Comparison of ENCODE assay signal across 10 cellular contexts in genomic region chr12:93990832-93991748, GRCh38.
DNase-seq lines count a peak whose midpoint lies in the region; ATAC-seq, FAIRE-seq and TF ChIP-seq lines count a peak whose summit lies in the region.
"Had no signal": no experiment of that assay in that cellular context is flagged by ENCODE, and none has a peak within 500 bp of the region (broad histone marks: within the 10 kb centered on the region; RNA-seq: fewer than 3 reads in every experiment).

No MANE protein-coding gene starts in this region.

- TF ChIP-seq CTCF in cardiac muscle cell (IDR thresholded peaks at IDR 0.05; ENCODE audit: low read depth, low read length) (peak; percentile 60), pancreas (IDR thresholded peaks at IDR 0.05) (no peak), coronary artery (IDR thresholded peaks at IDR 0.05) (no peak)

- peak; percentile 69 for DNase-seq in ELR (ENCODE audit: low read depth)
- DNase-seq in cardiac muscle cell (ENCODE audit: low read depth in 1 of 2, low spot score in 1 of 2): peak; percentile 46 to 72
- no peak for DNase-seq in pancreas
- DNase-seq in SW480 (ENCODE audit: low spot score): no peak
- no peak for DNase-seq in CD1c-positive myeloid dendritic cell (ENCODE audit: extremely low spot score)
- DNase-seq in coronary artery (ENCODE audit: low spot score): no peak
- DNase-seq: activated CD4-positive, alpha-beta T cell treated with anti-CD3 and anti-CD28 coated beads, Interleukin-2, amount 50 U/mL, for 1 hour had no signal

- H3K4me3 ChIP-seq in cardiac muscle cell (no peak overlapping the region), pancreas (no peak overlapping the region), coronary artery (no peak overlapping the region)

- H3K9me3 ChIP-seq in cardiac muscle cell (ENCODE audit: low read depth) (no peaks in the 10 kb centered on the region), pancreas (no peaks in the 10 kb centered on the region)

- WGBS in pancreas, 2 donors: 44 to 51% methylated on average over 20 of the region's 20 CpGs

- H3K27ac ChIP-seq in cardiac muscle cell (no peak overlapping the region), pancreas (no peak overlapping the region), coronary artery (no peak overlapping the region)

- H3K36me3 ChIP-seq in cardiac muscle cell (no peaks in the 10 kb centered on the region), pancreas (no peaks in the 10 kb centered on the region)

- H3K4me1 ChIP-seq in cardiac muscle cell (ENCODE audit: low read depth) (peaks cover 7% of the 10 kb centered on the region), pancreas (no peaks in the 10 kb centered on the region)

- intact Hi-C loops in pancreas (cut with DNase I): no loop called here

- ATAC-seq in SK-N-SH treated with all-trans-retinoic acid at 6 μM for 48 hours (peak; percentile 87), pancreas (peak in 3 of 4 donors; percentile 61 to 80 (median 62)), HG02970 (IDR thresholded peaks at IDR 0.05; ENCODE audit: low FRiP score, unreplicated experiment) (no peak)

- no peaks in the 10 kb centered on the region for H3K27me3 ChIP-seq in cardiac muscle cell
- H3K27me3 ChIP-seq in pancreas: no peaks in the 10 kb centered on the region

- FAIRE-seq in pancreas (lab: Jason Lieb, UNC): no peak
- FAIRE-seq: GM12891 had no signal

TF ChIP-seq in SK-N-SH treated with all-trans-retinoic acid at 6 μM for 48 hours, 23 proteins besides CTCF, POLR2A, EP300 and RAD21:
- TF ChIP-seq RARB (CRISPR knock-in tag; IDR thresholded peaks at IDR 0.05) (no peak), ZNF565 (CRISPR knock-in tag; conservative IDR thresholded peaks at IDR 0.05; ENCODE audit: low read depth) (no peak), ZNF8 (CRISPR knock-in tag; IDR thresholded peaks at IDR 0.05) (no peak), PATZ1 (CRISPR knock-in tag; IDR thresholded peaks at IDR 0.05; ENCODE audit: borderline replicate concordance) (no peak), ARNTL (CRISPR knock-in tag; IDR thresholded peaks at IDR 0.05; ENCODE audit: borderline replicate concordance, low read depth) (no peak), GLIS3 (CRISPR knock-in tag; IDR thresholded peaks at IDR 0.05) (no peak)

Comparison
In these comparisons a context has a peak if more than half of its experiments do, and no peak if none do; other contexts are left out.
1. DNase-seq: peak in ELR (single experiment) and cardiac muscle cell (2 of 2); none in pancreas (0 of 6), SW480 (single experiment), CD1c-positive myeloid dendritic cell (single experiment) and coronary artery (single experiment).